In genomic region chr2:70460333-70460732, GRCh38 we compare ENCODE assay signal across 1 cellular context.
TF ChIP-seq lines count a peak whose summit lies in the region.

No MANE protein-coding gene starts in this region.

TF ChIP-seq in GM23338, 12 proteins besides CTCF, POLR2A, EP300 and RAD21 (continued from another document):
- no peak for TF ChIP-seq ZNF462 (CRISPR knock-in tag; IDR thresholded peaks at IDR 0.05)
- no peak for TF ChIP-seq EZH2 (IDR thresholded peaks at IDR 0.05; ENCODE audit: low read depth, unreplicated experiment)
- no peak for TF ChIP-seq JUNB (IDR thresholded peaks at IDR 0.05; ENCODE audit: unreplicated experiment)
- no peak for TF ChIP-seq STAT1 (IDR thresholded peaks at IDR 0.05; ENCODE audit: unreplicated experiment)
